9 cellular contexts compared by ENCODE assay signal in the genomic region with DNA sequence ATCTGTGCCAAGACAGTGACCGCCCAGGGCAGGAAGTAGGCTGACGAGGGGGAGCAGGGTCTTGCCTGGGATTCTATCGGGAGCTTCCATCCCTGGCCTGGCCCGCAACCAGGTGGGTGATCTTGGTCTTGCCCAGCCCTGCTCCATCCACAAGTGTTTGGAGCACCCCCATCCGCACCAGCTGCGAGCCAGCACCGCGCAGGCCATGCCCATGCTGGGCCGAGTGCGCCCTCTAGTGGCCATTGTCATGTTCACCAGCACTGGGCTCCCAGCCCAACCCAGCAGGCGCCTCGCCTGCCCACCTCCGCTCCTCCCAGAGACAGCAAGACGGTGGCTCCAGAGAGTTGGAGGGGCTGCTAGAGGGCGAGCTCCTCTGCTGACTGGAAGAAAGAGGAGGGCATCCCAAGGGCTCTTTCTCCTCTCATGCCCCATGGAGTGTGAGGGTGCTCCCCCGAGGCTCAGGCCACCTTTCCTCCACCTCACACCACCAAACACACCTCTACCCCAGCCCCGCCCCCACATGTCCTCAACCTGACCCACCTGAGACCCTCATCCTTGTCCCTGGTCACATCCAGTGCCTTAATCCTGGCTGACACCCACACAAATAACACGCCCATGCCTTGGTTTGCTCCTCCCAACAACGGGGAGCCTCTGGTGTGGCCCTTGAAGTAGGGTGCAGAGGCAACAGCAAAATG. TPM values are rescaled to one million over a fixed set of nuclear protein-coding genes. Genes with fewer than 3 reads are reported as not detected.
DNase-seq lines count a peak whose midpoint lies in the region; ATAC-seq and TF ChIP-seq lines count a peak whose summit lies in the region.
"Had no signal": no experiment of that assay in that cellular context is flagged by ENCODE, and none has a peak within 500 bp of the region (broad histone marks: within the 10 kb centered on the region; RNA-seq: fewer than 3 reads in every experiment).

No MANE protein-coding gene starts in this region.

- peak; percentile 65 to 77 (median 75) for DNase-seq in CD4-positive, alpha-beta memory T cell
- DNase-seq in NOMO-1 (lab: John Stamatoyannopoulos, UW; ENCODE audit: unreplicated experiment in 2 of 2) (peak; percentile 29 to 66), endodermal cell (peak; percentile 94), mesothelial cell of epicardium (ENCODE audit: low spot score in 2 of 2, unreplicated experiment in 2 of 2) (peak; percentile 78 to 87)
- DNase-seq in activated CD8-positive, alpha-beta memory T cell treated with anti-CD3 and anti-CD28 coated beads for 48 hours (ENCODE audit: low read depth in 2 of 3, low spot score in 2 of 3): peak; percentile 65 to 87 (median 68)
- DNase-seq in stimulated activated CD8-positive, alpha-beta memory T cell treated with anti-CD3 and anti-CD28 coated beads, Interleukin-4, amount 100 ng/mL, for 24 hours (ENCODE audit: low read depth): peak; percentile 74

- no peaks in the 10 kb centered on the region for H3K4me1 ChIP-seq in CD4-positive, alpha-beta memory T cell (ENCODE audit: insufficient read depth, low read length)
- H3K4me1 ChIP-seq in endodermal cell (ENCODE audit: control insufficient read depth, insufficient read depth, low read length): no peaks in the 10 kb centered on the region

- intact Hi-C loops in CD4-positive, alpha-beta memory T cell (cut with micrococcal nuclease): loop anchor here (1.0 to 5.0 kb wide), 5 partner anchors 36 to 566 kb away; a partner anchor contains a TSS

- no peak overlapping the region for H3K4me3 ChIP-seq in CD4-positive, alpha-beta memory T cell (ENCODE audit: low read length in 2 of 2)
- H3K4me3 ChIP-seq in endodermal cell (ENCODE audit: low read length): no peak overlapping the region

- H3K9me3 Mint-ChIP-seq in CD4-positive, alpha-beta memory T cell: no peaks in the 10 kb centered on the region
- H3K9me3 Mint-ChIP-seq in endodermal cell: peaks cover 57% of the 10 kb centered on the region
- H3K9me3 Mint-ChIP-seq in mesothelial cell of epicardium: no peaks in the 10 kb centered on the region
- H3K9me3 Mint-ChIP-seq: T-helper 1 cell treated with Interleukin-12 subunit alpha and Interleukin-12 subunit beta and Interleukin-4 antibody, amounts not matched to agents 30 μg/mL and 1 μg/mL, for 36 hours had no signal

- H3K36me3 Mint-ChIP-seq in CD4-positive, alpha-beta memory T cell: no peaks in the 10 kb centered on the region
- no peaks in the 10 kb centered on the region for H3K36me3 Mint-ChIP-seq in endodermal cell (ENCODE audit: low read depth)
- no peaks in the 10 kb centered on the region for H3K36me3 Mint-ChIP-seq in mesothelial cell of epicardium

- H3K9me3 ChIP-seq in CD4-positive, alpha-beta memory T cell (ENCODE audit: control insufficient read depth in 1 of 2, low read length in 2 of 2): no peaks in the 10 kb centered on the region
- no peaks in the 10 kb centered on the region for H3K9me3 ChIP-seq in endodermal cell (ENCODE audit: control insufficient read depth, low read length)

- peak; percentile 83 for TF ChIP-seq CTCF in endodermal cell (conservative IDR thresholded peaks at IDR 0.05)
- TF ChIP-seq CTCF in mesothelial cell of epicardium (IDR thresholded peaks at IDR 0.05; ENCODE audit: unreplicated experiment): peak; percentile 95

- ATAC-seq in GM19372 (IDR thresholded peaks at IDR 0.05; ENCODE audit: low read depth, unreplicated experiment) (peak; percentile 92), HG03460 (IDR thresholded peaks at IDR 0.05; ENCODE audit: unreplicated experiment) (peak; percentile 92)

- peaks cover 0 to 7% (median 3%) of the 10 kb centered on the region in 4 donors for H3K4me1 Mint-ChIP-seq in CD4-positive, alpha-beta memory T cell
- H3K4me1 Mint-ChIP-seq in endodermal cell (no peaks in the 10 kb centered on the region), mesothelial cell of epicardium (peaks cover 6% of the 10 kb centered on the region)

- peak overlapping the region in 1 of 7 donors; percentile 42 for H3K27ac Mint-ChIP-seq in CD4-positive, alpha-beta memory T cell
- H3K27ac Mint-ChIP-seq in endodermal cell (no peak overlapping the region), mesothelial cell of epicardium (no peak overlapping the region)
- H3K27ac Mint-ChIP-seq: T-helper 1 cell treated with Interleukin-12 subunit alpha and Interleukin-12 subunit beta and Interleukin-4 antibody, amounts not matched to agents 30 μg/mL and 1 μg/mL, for 36 hours had no signal

- no peaks in the 10 kb centered on the region for H3K36me3 ChIP-seq in CD4-positive, alpha-beta memory T cell (ENCODE audit: insufficient read depth, low read length)
- no peaks in the 10 kb centered on the region for H3K36me3 ChIP-seq in endodermal cell (ENCODE audit: control insufficient read depth, insufficient read depth, low read length)

- H3K27me3 Mint-ChIP-seq in CD4-positive, alpha-beta memory T cell: no peaks in the 10 kb centered on the region
- no peaks in the 10 kb centered on the region for H3K27me3 Mint-ChIP-seq in endodermal cell (ENCODE audit: insufficient read depth)
- H3K27me3 Mint-ChIP-seq in mesothelial cell of epicardium (ENCODE audit: low read depth): no peaks in the 10 kb centered on the region

- POLR2A ChIA-PET in CD4-positive, alpha-beta memory T cell (lab: Charles Lee; ENCODE audit: partially characterized antibody): interaction anchor here (0.8 to 2.0 kb wide), 7 partner anchors 37 to 566 kb away, joined by 3 to 12 read pairs (median 4); a partner anchor contains a TSS

- CTCF ChIA-PET in CD4-positive, alpha-beta memory T cell (lab: Charles Lee; ENCODE audit: partially characterized antibody): interaction anchor here (0.8 to 4.3 kb wide), 20 partner anchors 8 to 566 kb away, joined by 3 to 63 read pairs (median 4); a partner anchor contains a TSS

- H3K27ac ChIP-seq in CD4-positive, alpha-beta memory T cell (ENCODE audit: low read depth, low read length): no peak overlapping the region
- H3K27ac ChIP-seq in endodermal cell (ENCODE audit: low read depth, low read length): no peak overlapping the region

- no peaks in the 10 kb centered on the region for H3K27me3 ChIP-seq in CD4-positive, alpha-beta memory T cell (ENCODE audit: insufficient read depth, low read length)
- H3K27me3 ChIP-seq in endodermal cell (ENCODE audit: control insufficient read depth, insufficient read depth, low read length, poor library complexity, severe bottlenecking): no peaks in the 10 kb centered on the region

- no peak overlapping the region for H3K9ac ChIP-seq in endodermal cell (ENCODE audit: extremely low read depth, low read length, poor library complexity, severe bottlenecking)

- 18 to 83% methylated on average over 1 to 18 of the region's 19 CpGs for WGBS in endodermal cell (ENCODE audit: insufficient coverage in 1 of 2, insufficient read length in 1 of 2), 2 experiments

- H3K4me3 Mint-ChIP-seq in CD4-positive, alpha-beta memory T cell: no peak overlapping the region
- H3K4me3 Mint-ChIP-seq in endodermal cell (no peak overlapping the region), mesothelial cell of epicardium (no peak overlapping the region)
- H3K4me3 Mint-ChIP-seq: T-helper 1 cell treated with Interleukin-12 subunit alpha and Interleukin-12 subunit beta and Interleukin-4 antibody, amounts not matched to agents 30 μg/mL and 1 μg/mL, for 36 hours had no signal

RNA-seq across cellular contexts. Expression of a gene that starts 9.8 kb away (rescaled TPM):
- total RNA-seq in CD4-positive, alpha-beta memory T cell: not detected
- under 1 TPM in 1 of 2 donors, not detected in 1; 0.09 TPM for polyA plus RNA-seq in CD4-positive, alpha-beta memory T cell
- total RNA-seq in endodermal cell (not detected), mesothelial cell of epicardium (0.82 to 0.99 TPM (median 0.83 TPM) in 3 replicates)
- polyA plus RNA-seq in endodermal cell (2013, experiment 1 of 2): 0.39 TPM
- 0.37 TPM for polyA plus RNA-seq in endodermal cell (2013, experiment 2 of 2)

RNA-seq across cellular contexts. Expression of a gene that starts 12.9 kb away (rescaled TPM):
- total RNA-seq in CD4-positive, alpha-beta memory T cell: not detected
- polyA plus RNA-seq in CD4-positive, alpha-beta memory T cell: not detected
- 1 to 10 TPM; 1.2 to 1.6 TPM for total RNA-seq in endodermal cell
- polyA plus RNA-seq in endodermal cell (2013, experiment 1 of 2): 19.2 TPM
- 20.4 TPM for polyA plus RNA-seq in endodermal cell (2013, experiment 2 of 2)
- 114 to 121 TPM (median 121 TPM) in 3 replicates for total RNA-seq in mesothelial cell of epicardium

RNA-seq across cellular contexts. Expression of a gene that starts 37.3 kb away (rescaled TPM):
- 10 to 100 TPM; 29.8 to 33.8 TPM for total RNA-seq in CD4-positive, alpha-beta memory T cell
- polyA plus RNA-seq in CD4-positive, alpha-beta memory T cell: 10 to 100 TPM; 29.7 to 33.8 TPM
- total RNA-seq in endodermal cell (10 to 100 TPM; 28.7 to 30.9 TPM), mesothelial cell of epicardium (22.9 to 25.1 TPM (median 24.7 TPM) in 3 replicates)
- polyA plus RNA-seq in endodermal cell (2013, experiment 1 of 2): 22.3 TPM
- polyA plus RNA-seq in endodermal cell (2013, experiment 2 of 2): 18.2 TPM

Comparison
In these comparisons a context has a peak if more than half of its experiments do, and no peak if none do; other contexts are left out.
1. RNA of a gene that starts 12.9 kb away (total RNA-seq): 114 to 121 TPM in mesothelial cell of epicardium; 1.2 to 1.6 TPM in endodermal cell and not detected in CD4-positive, alpha-beta memory T cell; every median in the first group is over 10 times any median in the second.
2. Peak in every context shown above with its lines, with median percentiles within 50 percentile points of each other: DNase-seq.